In genomic region chrX:115065304-115065703, GRCh38 we compare ENCODE assay signal across 7 cellular contexts. TPM values are rescaled to one million over a fixed set of nuclear protein-coding genes. Genes with fewer than 3 reads are reported as not detected.
"Had no signal": no experiment of that assay in that cellular context is flagged by ENCODE, and none has a peak within 500 bp of the region (broad histone marks: within the 10 kb centered on the region; RNA-seq: fewer than 3 reads in every experiment).

No MANE protein-coding gene starts in this region.

- H3K4me2 ChIP-seq: GM23338 had no signal

- DNase-seq: H9, HCEC 1CT, IMR-90 had no signal

- H2AFZ ChIP-seq: GM23338 had no signal

- ATAC-seq: GM23338, K562 had no signal

- H3K4me3 ChIP-seq: GM23338, K562 had no signal

RNA-seq across cellular contexts. Expression of gene IL13RA2, which starts 47.9 kb away (rescaled TPM):
- total RNA-seq: GM23338, H1, H9, HT-29 had no signal
